ENCODE assay signal across 10 cellular contexts in the genomic region with DNA sequence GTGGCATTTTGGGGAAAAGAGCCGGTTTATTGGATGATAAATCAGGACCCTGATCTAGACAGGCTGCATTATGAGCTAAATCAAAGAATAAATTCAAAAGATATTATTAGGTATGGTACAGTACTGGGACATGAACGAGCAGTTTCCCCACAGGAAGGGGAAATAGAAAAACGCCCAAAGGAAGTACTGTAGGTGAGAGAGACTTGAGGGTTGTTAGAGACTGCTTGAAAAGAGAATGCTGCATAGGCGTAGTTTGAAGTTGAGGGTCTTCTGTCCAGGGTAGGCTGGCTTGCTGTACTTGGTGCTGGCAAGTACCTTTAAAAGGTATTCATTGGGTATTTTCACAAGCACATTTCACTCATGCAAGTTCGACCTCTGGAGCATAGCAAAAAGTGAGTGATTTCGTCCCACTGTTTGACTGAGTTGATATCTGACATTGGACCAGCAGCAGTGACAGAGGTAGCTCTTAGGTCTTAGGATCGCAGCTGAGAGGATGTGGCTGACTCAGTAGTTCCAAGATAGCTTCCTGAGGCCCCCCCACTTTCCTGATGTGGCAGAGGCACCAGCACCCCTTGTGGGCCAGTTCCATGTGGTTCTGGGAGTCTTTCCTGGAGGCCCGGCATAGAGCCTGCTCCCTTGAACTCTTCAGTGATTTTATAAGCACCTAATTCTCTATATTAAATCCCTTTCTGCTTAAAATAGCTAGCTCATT.
DNase-seq lines count a peak whose midpoint lies in the region; ATAC-seq, FAIRE-seq and TF ChIP-seq lines count a peak whose summit lies in the region.
"Had no signal": no experiment of that assay in that cellular context is flagged by ENCODE, and none has a peak within 500 bp of the region (broad histone marks: within the 10 kb centered on the region; RNA-seq: fewer than 3 reads in every experiment).

No MANE protein-coding gene starts in this region.

- H3K27ac Mint-ChIP-seq in CD4-positive, alpha-beta memory T cell = peak overlapping the region; percentile 81 to 94 (median 88)
- H3K27ac Mint-ChIP-seq in T-helper 2 cell treated with Interferon-gamma antibody and Interleukin-4, amounts not matched to agents 5 μg/mL and 100 μg/mL, for 36 hours = peak overlapping the region; percentile 79
- H3K27ac Mint-ChIP-seq in natural killer cell = peak overlapping the region; percentile 90 to 92
- no peak overlapping the region for H3K27ac Mint-ChIP-seq in chondrocyte (ENCODE audit: unreplicated experiment)

- H3K9ac ChIP-seq in K562 (ENCODE audit: insufficient read depth in 1 of 2, low read depth in 2 of 2, low read length in 2 of 2) = peak overlapping the region in 1 of 2 experiments; percentile 11; a peak in 1 of 4 replicates

- no peak for TF ChIP-seq RAD21 in K562 (CRISPR knock-in tag; conservative IDR thresholded peaks at IDR 0.05 in 1 of 2, IDR thresholded peaks at IDR 0.05 in 1 of 2)

- no peaks in the 10 kb centered on the region for H3K27me3 ChIP-seq in CD4-positive, alpha-beta memory T cell (ENCODE audit: insufficient read depth, low read length)
- H3K27me3 ChIP-seq in K562 (ENCODE audit: control insufficient read depth in 2 of 2, insufficient read depth in 2 of 2, low read length in 2 of 2) = no peaks in the 10 kb centered on the region

- H3K36me3 Mint-ChIP-seq in CD4-positive, alpha-beta memory T cell = peaks cover 10 to 16% of the 10 kb centered on the region in 2 donors
- peaks cover 27% of the 10 kb centered on the region for H3K36me3 Mint-ChIP-seq in T-helper 2 cell treated with Interferon-gamma antibody and Interleukin-4, amounts not matched to agents 5 μg/mL and 100 μg/mL, for 36 hours (ENCODE audit: low read depth)
- H3K36me3 Mint-ChIP-seq in natural killer cell (no peaks in the 10 kb centered on the region), chondrocyte (ENCODE audit: low read depth) (peaks cover 2% of the 10 kb centered on the region)

- H3K4me3 ChIP-seq in CD4-positive, alpha-beta memory T cell (ENCODE audit: low read length in 2 of 2) = peak overlapping the region in 1 of 2 donors; percentile 33
- no peak overlapping the region for H3K4me3 ChIP-seq in K562

- in situ Hi-C loops in K562 (cut with MboI) = no loop called here

- no peaks in the 10 kb centered on the region for H3K9me3 ChIP-seq in CD4-positive, alpha-beta memory T cell (ENCODE audit: control insufficient read depth in 1 of 2, low read length in 2 of 2)
- H3K9me3 ChIP-seq in K562 (replicated peaks; ENCODE audit: control insufficient read depth, insufficient read depth, low read depth, low read length) = no peaks in the 10 kb centered on the region

- H4K20me1 ChIP-seq in K562 (replicated peaks; ENCODE audit: control insufficient read depth, insufficient read depth, low read length) = 0 out of 2 replicates have a peak, but pooled peaks cover 11% of the 10 kb centered on the region

- peak in 1 of 5 donors; percentile 72 for DNase-seq in CD4-positive, alpha-beta memory T cell
- DNase-seq in T-helper 2 cell treated with Interferon-gamma antibody and Interleukin-4, amounts not matched to agents 5 μg/mL and 100 μg/mL, for 36 hours (ENCODE audit: low spot score) = peak; percentile 43
- no peak for DNase-seq in K562 (ENCODE audit: extremely low read depth in 1 of 4, low spot score in 3 of 4)
- DNase-seq in natural killer cell = no peak
- no peak for DNase-seq in amygdala (lab: John Stamatoyannopoulos, UW)
- no peak for DNase-seq in SIG-M5 (lab: John Stamatoyannopoulos, UW)
- no peak for DNase-seq in EL
- no peak for DNase-seq in chondrocyte (ENCODE audit: low spot score)

- 51% methylated on average over 8 of the region's 8 CpGs for WGBS in K562 (ENCODE audit: insufficient coverage, low coverage, missing lambda C conversion rate)

- peak overlapping the region; percentile 54 for H3K27ac ChIP-seq in CD4-positive, alpha-beta memory T cell (ENCODE audit: low read depth, low read length)
- H3K27ac ChIP-seq in K562 (ENCODE audit: extremely low read depth, low read depth, low read length) = no peak overlapping the region
- H3K27ac ChIP-seq: C4-2B, epithelial cell of prostate had no signal

- TF ChIP-seq CTCF in K562 (IDR thresholded peaks at IDR 0.05 in 2 of 3, conservative IDR thresholded peaks at IDR 0.05 in 1 of 3; ENCODE audit: insufficient read depth in 2 of 3, low read depth in 1 of 3, low read length in 3 of 3) = no peak
- TF ChIP-seq CTCF in natural killer cell (IDR thresholded peaks at IDR 0.05) = no peak
- TF ChIP-seq CTCF in chondrocyte (IDR thresholded peaks at IDR 0.05) = no peak

- H3K4me1 Mint-ChIP-seq in CD4-positive, alpha-beta memory T cell = peaks cover 71 to 94% (median 86%) of the 10 kb centered on the region in 4 donors
- peaks cover 65% of the 10 kb centered on the region for H3K4me1 Mint-ChIP-seq in T-helper 2 cell treated with Interferon-gamma antibody and Interleukin-4, amounts not matched to agents 5 μg/mL and 100 μg/mL, for 36 hours (ENCODE audit: low read depth)
- H3K4me1 Mint-ChIP-seq in natural killer cell = peaks cover 88 to 93% of the 10 kb centered on the region in 2 donors
- H3K4me1 Mint-ChIP-seq in chondrocyte (ENCODE audit: low read depth) = peaks cover 12% of the 10 kb centered on the region

- POLR2A ChIA-PET in CD4-positive, alpha-beta memory T cell (lab: Charles Lee; ENCODE audit: partially characterized antibody) = interaction anchor here (0.9 to 7.3 kb wide), 9 partner anchors 9 to 97 kb away, joined by 3 to 43 read pairs (median 6); a partner anchor contains a TSS
- POLR2A ChIA-PET in K562 (lab: Yijun Ruan, JAX) = interaction anchor here (1.0 to 1.6 kb wide), 2 partner anchors 14 to 16 kb away, joined by 3 read pairs; no protein-coding TSS in a partner anchor

- H2AFZ ChIP-seq in K562 (ENCODE audit: low read depth, low read length) = no peak overlapping the region

- ATAC-seq in K562 (no peak), natural killer cell (peak in 1 of 3 donors; percentile 27)

- H3K4me3 Mint-ChIP-seq in CD4-positive, alpha-beta memory T cell = peak overlapping the region; percentile 45 to 87 (median 80)
- peak overlapping the region; percentile 80 for H3K4me3 Mint-ChIP-seq in T-helper 2 cell treated with Interferon-gamma antibody and Interleukin-4, amounts not matched to agents 5 μg/mL and 100 μg/mL, for 36 hours
- H3K4me3 Mint-ChIP-seq in natural killer cell = peak overlapping the region; percentile 89
- H3K4me3 Mint-ChIP-seq in chondrocyte (ENCODE audit: unreplicated experiment) = no peak overlapping the region

- no peaks in the 10 kb centered on the region for H3K27me3 Mint-ChIP-seq in CD4-positive, alpha-beta memory T cell
- H3K27me3 Mint-ChIP-seq in T-helper 2 cell treated with Interferon-gamma antibody and Interleukin-4, amounts not matched to agents 5 μg/mL and 100 μg/mL, for 36 hours (ENCODE audit: low read depth) = no peaks in the 10 kb centered on the region
- H3K27me3 Mint-ChIP-seq in natural killer cell (ENCODE audit: low read depth in 2 of 2) (no peaks in the 10 kb centered on the region), chondrocyte (ENCODE audit: low read depth) (no peaks in the 10 kb centered on the region)

- H3K79me2 ChIP-seq in K562 (ENCODE audit: control insufficient read depth, insufficient read depth, low read length) = peaks cover 69% of the 10 kb centered on the region

- peak; percentile 46 for FAIRE-seq in K562 (lab: Jason Lieb, UNC)

- intact Hi-C loops in CD4-positive, alpha-beta memory T cell (cut with micrococcal nuclease) = loop anchor here (1.0 kb wide), 2 partner anchors 8 to 62 kb away; no protein-coding TSS in a partner anchor
- intact Hi-C loops in K562 (cut with micrococcal nuclease) (no loop called here), natural killer cell (cut with micrococcal nuclease) (no loop called here)

- no peak overlapping the region for H3K4me2 ChIP-seq in K562 (ENCODE audit: insufficient read depth, low read length)

- no TSS peak for BruUV-seq in K562 (replicated peaks; lab: Mats Ljungman, UMichigan)

- no peak for TF ChIP-seq POLR2A in K562 (conservative IDR thresholded peaks at IDR 0.05)

- H3K4me1 ChIP-seq in CD4-positive, alpha-beta memory T cell (ENCODE audit: insufficient read depth, low read length) = peaks cover 95% of the 10 kb centered on the region
- H3K4me1 ChIP-seq in K562 (replicated peaks in 1 of 2; ENCODE audit: control insufficient read depth in 2 of 2, insufficient read depth in 2 of 2, low read length in 2 of 2) = peaks cover 16 to 37% of the 10 kb centered on the region in 2 experiments; a peak in 4 of 5 replicates

- CTCF ChIA-PET in CD4-positive, alpha-beta memory T cell (lab: Charles Lee; ENCODE audit: partially characterized antibody) = interaction anchor here (1.0 to 7.3 kb wide), 9 partner anchors 8 to 97 kb away, joined by 3 to 46 read pairs (median 10); a partner anchor contains a TSS
- CTCF ChIA-PET in K562 (lab: Yijun Ruan, JAX; ENCODE audit: low intra/inter-chr PET ratio) = no interaction called here

- H3K9me3 Mint-ChIP-seq in CD4-positive, alpha-beta memory T cell = no peaks in the 10 kb centered on the region
- H3K9me3 Mint-ChIP-seq in T-helper 2 cell treated with Interferon-gamma antibody and Interleukin-4, amounts not matched to agents 5 μg/mL and 100 μg/mL, for 36 hours = no peaks in the 10 kb centered on the region
- H3K9me3 Mint-ChIP-seq in natural killer cell (no peaks in the 10 kb centered on the region), chondrocyte (ENCODE audit: low read depth) (no peaks in the 10 kb centered on the region)

- TF ChIP-seq EP300 in K562 (IDR thresholded peaks at IDR 0.05; ENCODE audit: low read length) = no peak

- H3K9me1 ChIP-seq in K562 (ENCODE audit: control insufficient read depth, insufficient read depth, low read length) = peaks cover 6% of the 10 kb centered on the region

- no peaks in the 10 kb centered on the region for H3K36me3 ChIP-seq in CD4-positive, alpha-beta memory T cell (ENCODE audit: insufficient read depth, low read length)
- peaks cover 3% of the 10 kb centered on the region; the same call in 2 of the 3 replicates for H3K36me3 ChIP-seq in K562 (ENCODE audit: control insufficient read depth, insufficient read depth, low read length)

TF ChIP-seq in K562, 482 proteins besides CTCF, POLR2A, EP300 and RAD21 (continues in another document):
- TF ChIP-seq ZNF174 (CRISPR knock-in tag; IDR thresholded peaks at IDR 0.05) (no peak), ZNF124 (CRISPR knock-in tag; IDR thresholded peaks at IDR 0.05) (no peak), GTF2E2 (tag; IDR thresholded peaks at IDR 0.05) (no peak)
- TF ChIP-seq, protein P1, sequence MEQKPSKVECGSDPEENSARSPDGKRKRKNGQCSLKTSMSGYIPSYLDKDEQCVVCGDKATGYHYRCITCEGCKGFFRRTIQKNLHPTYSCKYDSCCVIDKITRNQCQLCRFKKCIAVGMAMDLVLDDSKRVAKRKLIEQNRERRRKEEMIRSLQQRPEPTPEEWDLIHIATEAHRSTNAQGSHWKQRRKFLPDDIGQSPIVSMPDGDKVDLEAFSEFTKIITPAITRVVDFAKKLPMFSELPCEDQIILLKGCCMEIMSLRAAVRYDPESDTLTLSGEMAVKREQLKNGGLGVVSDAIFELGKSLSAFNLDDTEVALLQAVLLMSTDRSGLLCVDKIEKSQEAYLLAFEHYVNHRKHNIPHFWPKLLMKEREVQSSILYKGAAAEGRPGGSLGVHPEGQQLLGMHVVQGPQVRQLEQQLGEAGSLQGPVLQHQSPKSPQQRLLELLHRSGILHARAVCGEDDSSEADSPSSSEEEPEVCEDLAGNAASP (IDR thresholded peaks at IDR 0.05) = no peak
